ENCODE assay signal across 1 cellular context in the genomic region with DNA sequence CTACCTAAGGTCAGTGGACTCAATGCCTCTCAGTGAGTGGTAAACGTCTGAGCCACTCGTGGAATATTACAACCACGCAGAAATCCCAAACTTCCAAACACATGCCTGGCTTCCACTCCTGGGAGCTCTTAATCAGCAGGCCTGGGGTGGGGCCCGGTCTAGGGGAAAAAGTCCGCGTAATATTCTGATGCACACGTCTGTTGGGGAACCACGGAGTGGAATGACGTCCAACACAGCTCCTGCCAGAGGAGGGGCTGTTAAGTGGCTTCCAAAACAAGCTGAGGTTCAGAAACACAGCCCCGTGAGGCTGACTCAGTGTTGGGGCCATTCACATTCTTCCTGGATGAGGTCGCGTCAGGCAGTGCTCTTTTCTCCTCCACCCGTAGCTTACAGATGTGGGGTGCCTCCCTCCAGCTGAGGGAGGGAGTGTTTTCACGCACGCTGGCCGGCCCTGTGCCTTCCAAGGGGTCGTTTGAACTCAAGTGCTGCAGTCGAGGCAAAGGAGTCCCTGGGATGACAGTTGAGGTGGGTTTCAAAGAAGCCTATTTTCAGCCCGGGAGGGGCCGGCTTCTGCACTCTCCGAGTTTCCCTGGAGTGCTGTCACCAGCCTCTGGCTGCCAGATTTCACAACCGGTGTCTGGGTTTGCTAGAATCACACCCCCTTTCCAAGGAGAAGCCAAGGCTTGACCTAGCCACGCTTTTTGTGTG.
TF ChIP-seq lines count a peak whose summit lies in the region.

No MANE protein-coding gene starts in this region.

TF ChIP-seq in HEK293, 187 proteins besides CTCF, POLR2A, EP300 and RAD21 (continued from another document):
- 0 out of 2 replicates have a peak, but pooled peaks have one; percentile 19 for TF ChIP-seq KLF1 (tag by site-specific recombination; IDR thresholded peaks at IDR 0.05)
- TF ChIP-seq ZBTB21 (tag by site-specific recombination; IDR thresholded peaks at IDR 0.05) = peak; percentile 74; the same call in 1 of the 2 replicates
- peak; percentile 49; the same call in 1 of the 2 replicates for TF ChIP-seq ZNF335 (tag by site-specific recombination; conservative IDR thresholded peaks at IDR 0.05)
TF ChIP-seq in HEK293: peak in this region for 13.
